In genomic region chr17:48841395-48841831, GRCh38 we compare ENCODE assay signal across 8 cellular contexts. TPM values are rescaled to one million over a fixed set of nuclear protein-coding genes. Genes with fewer than 3 reads are reported as not detected.
A peak's percentile ranks its signal among the peaks of the same experiment; 100 is the strongest.
DNase-seq lines count a peak whose midpoint lies in the region; ATAC-seq and TF ChIP-seq lines count a peak whose summit lies in the region.

No MANE protein-coding gene starts in this region.

- TF ChIP-seq CTCF in AG04449 (IDR thresholded peaks at IDR 0.05; ENCODE audit: insufficient read depth, low read length, missing control alignments) (no peak), esophagus muscularis mucosa (IDR thresholded peaks at IDR 0.05) (no peak), osteoblast (IDR thresholded peaks at IDR 0.05; ENCODE audit: extremely low read depth, low read depth, low read length) (no peak)

- CTCF ChIA-PET in AG04449 (lab: Yijun Ruan, JAX): interaction anchor here (0.7 to 2.1 kb wide), 8 partner anchors 10 to 163 kb away, joined by 3 to 6 read pairs (median 4); no protein-coding TSS in a partner anchor

- peaks cover 41% of the 10 kb centered on the region for H3K4me1 Mint-ChIP-seq in T-helper 17 cell

- H3K4me3 Mint-ChIP-seq in T-helper 17 cell: peak overlapping the region; percentile 86

- H3K27ac ChIP-seq in esophagus muscularis mucosa (replicated peaks in 1 of 4): peak overlapping the region; percentile 85 to 92 (median 88)
- peak overlapping the region; percentile 59 for H3K27ac ChIP-seq in osteoblast (ENCODE audit: low read depth, low read length)

- H3K79me2 ChIP-seq in osteoblast (ENCODE audit: insufficient read depth, low read length): peaks cover 40% of the 10 kb centered on the region

- intact Hi-C loops in esophagus muscularis mucosa (cut with DNase I): no loop called here

- POLR2A ChIA-PET in AG04449 (lab: Yijun Ruan, JAX): no interaction called here

- WGBS in esophagus muscularis mucosa: 8% methylated on average over 3 of the region's 3 CpGs

- peak overlapping the region; percentile 80 for H3K27ac Mint-ChIP-seq in T-helper 17 cell

- no peaks in the 10 kb centered on the region for H3K27me3 Mint-ChIP-seq in T-helper 17 cell

- peak overlapping the region; percentile 78 for H3K4me2 ChIP-seq in osteoblast (ENCODE audit: insufficient read depth, low read length)

- peak; percentile 66 for TF ChIP-seq EP300 in esophagus muscularis mucosa (IDR thresholded peaks at IDR 0.05)

- H3K9me3 ChIP-seq in T-helper 17 cell (ENCODE audit: control insufficient read depth, low read length, poor library complexity, severe bottlenecking) (no peaks in the 10 kb centered on the region), esophagus muscularis mucosa (no peaks in the 10 kb centered on the region), osteoblast (ENCODE audit: low read depth, low read length) (no peaks in the 10 kb centered on the region)

- peaks cover 69 to 85% (median 80%) of the 10 kb centered on the region in 4 donors for H3K4me1 ChIP-seq in esophagus muscularis mucosa
- peaks cover 37% of the 10 kb centered on the region for H3K4me1 ChIP-seq in osteoblast (ENCODE audit: insufficient read depth, low read length)

- H4K20me1 ChIP-seq in osteoblast (ENCODE audit: insufficient read depth, low read length): peaks cover 3% of the 10 kb centered on the region

- H3K36me3 ChIP-seq in esophagus muscularis mucosa (peaks cover 15 to 43% (median 34%) of the 10 kb centered on the region in 4 donors), osteoblast (ENCODE audit: insufficient read depth, low read length) (peaks cover 23% of the 10 kb centered on the region)

- ATAC-seq in GM18868 (IDR thresholded peaks at IDR 0.05; ENCODE audit: unreplicated experiment) (peak; percentile 83), HG03103 (IDR thresholded peaks at IDR 0.05; ENCODE audit: low read depth, unreplicated experiment) (peak; percentile 52), T-helper 17 cell (peak; percentile 91)

- H3K27me3 ChIP-seq in esophagus muscularis mucosa (no peaks in the 10 kb centered on the region), osteoblast (ENCODE audit: insufficient read depth, low read length) (no peaks in the 10 kb centered on the region)

- peak overlapping the region; percentile 10 for H2AFZ ChIP-seq in osteoblast (ENCODE audit: low read length)

- no peak overlapping the region; the same call in 1 of the 2 replicates for H3K4me3 ChIP-seq in AG04449 (ENCODE audit: low read depth, low read length)
- H3K4me3 ChIP-seq in esophagus muscularis mucosa: peak overlapping the region; percentile 40 to 57 (median 48)
- H3K4me3 ChIP-seq in osteoblast (ENCODE audit: insufficient read depth, low read length): peak overlapping the region; percentile 58

- DNase-seq in AG04449 (ENCODE audit: low read depth, low spot score): peak; percentile 24
- no peak for DNase-seq in T-helper 17 cell
- no peak for DNase-seq in esophagus muscularis mucosa (ENCODE audit: extremely low spot score)
- DNase-seq in osteoblast (ENCODE audit: insufficient read length, low spot score, missing footprints): no peak
- DNase-seq in NCI-H524 (lab: John Stamatoyannopoulos, UW): no peak
- no peak for DNase-seq in NCI-H748 (lab: John Stamatoyannopoulos, UW; ENCODE audit: unreplicated experiment)

- H3K36me3 Mint-ChIP-seq in T-helper 17 cell (ENCODE audit: low read depth): peaks cover 7% of the 10 kb centered on the region

- TF ChIP-seq POLR2A in esophagus muscularis mucosa (IDR thresholded peaks at IDR 0.05; ENCODE audit: low read depth): no peak

RNA-seq across cellular contexts. Expression of gene CALCOCO2, which starts 10.6 kb away (rescaled TPM):
- 100 to 1,000 TPM; 152 to 154 TPM for total RNA-seq in T-helper 17 cell
- 100 to 1,000 TPM; 157 to 210 (median 183) TPM for total RNA-seq in esophagus muscularis mucosa
- 103 and 105 TPM in 2 replicates for total RNA-seq in osteoblast

RNA-seq across cellular contexts. Expression of gene TTLL6, which starts 24.4 kb away (rescaled TPM):
- total RNA-seq in T-helper 17 cell (not detected), esophagus muscularis mucosa (1 to 10 TPM in 1 of 4 donors, under 1 TPM in 2, not detected in 1; under 0.01 to 1.1 (median 0.29) TPM), osteoblast (not detected in 2 replicates)

RNA-seq across cellular contexts. Expression of gene ATP5MC1, which starts 51.2 kb away (rescaled TPM):
- total RNA-seq in T-helper 17 cell (10 to 100 TPM; 17.3 to 25.7 TPM), esophagus muscularis mucosa (10 to 100 TPM; 62.5 to 93.9 (median 72.9) TPM), osteoblast (17.4 and 21.7 TPM in 2 replicates)
